10 cellular contexts compared by ENCODE assay signal in the genomic region with DNA sequence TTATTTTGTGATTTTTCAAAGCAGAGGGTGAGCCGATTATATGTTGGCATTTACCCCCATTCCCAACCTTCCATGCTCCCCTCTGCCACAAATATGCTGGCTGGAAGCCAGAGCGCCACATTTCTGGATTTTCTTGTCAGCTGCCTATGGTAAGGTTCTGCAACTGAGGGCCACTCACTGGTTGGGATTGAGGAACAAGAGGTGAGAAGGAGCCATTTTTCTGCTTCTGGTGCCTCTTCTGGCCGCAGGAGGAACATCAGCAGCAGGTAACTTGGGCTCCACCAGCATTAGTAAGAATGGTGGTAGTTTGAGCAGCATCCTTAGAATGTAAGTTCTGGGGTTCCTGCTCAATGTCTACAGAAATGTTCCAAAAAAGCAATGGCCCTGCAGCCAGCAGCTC.
DNase-seq lines count a peak whose midpoint lies in the region; ATAC-seq and TF ChIP-seq lines count a peak whose summit lies in the region.
"Had no signal": no experiment of that assay in that cellular context is flagged by ENCODE, and none has a peak within 500 bp of the region (broad histone marks: within the 10 kb centered on the region; RNA-seq: fewer than 3 reads in every experiment).

No MANE protein-coding gene starts in this region.

- no peak overlapping the region for H3K9ac ChIP-seq in trophoblast cell (ENCODE audit: low read length)
- H3K9ac ChIP-seq: BLaER1 treated with 17β-estradiol and CSF1 and Interleukin-3, amounts not matched to agents 10 nM and 100 nM had no signal

- no peak overlapping the region for H3K27ac ChIP-seq in trophoblast cell (ENCODE audit: low read depth, low read length)
- H3K27ac ChIP-seq: BLaER1 treated with 17β-estradiol and CSF1 and Interleukin-3, amounts not matched to agents 10 nM and 100 nM had no signal

- no peak overlapping the region for H3K4me2 ChIP-seq in trophoblast cell (ENCODE audit: low read length)
- H3K4me2 ChIP-seq: BLaER1 treated with 17β-estradiol and CSF1 and Interleukin-3, amounts not matched to agents 10 nM and 100 nM had no signal

- H3K27me3 ChIP-seq in trophoblast cell (ENCODE audit: insufficient read depth, low read length), result no peaks in the 10 kb centered on the region
- H3K27me3 ChIP-seq: BLaER1 treated with 17β-estradiol and CSF1 and Interleukin-3, amounts not matched to agents 10 nM and 100 nM had no signal

- no peak overlapping the region for H3K4ac ChIP-seq in trophoblast cell (ENCODE audit: low read depth, low read length)

- H3K18ac ChIP-seq in trophoblast cell (ENCODE audit: low read length), result no peak overlapping the region

- H3K9me3 ChIP-seq in trophoblast cell (ENCODE audit: insufficient read depth, low read depth, low read length), result no peaks in the 10 kb centered on the region

- no peak overlapping the region for H3K4me3 ChIP-seq in trophoblast cell (ENCODE audit: low read depth, low read length)
- H3K4me3 ChIP-seq: BLaER1 treated with 17β-estradiol and CSF1 and Interleukin-3, amounts not matched to agents 10 nM and 100 nM had no signal

- no peak overlapping the region for H2BK5ac ChIP-seq in trophoblast cell (ENCODE audit: low read depth, low read length, poor library complexity)

- H3K36me3 ChIP-seq in trophoblast cell (ENCODE audit: control insufficient read depth in 1 of 2, insufficient read depth in 2 of 2, low read length in 2 of 2), result no peaks in the 10 kb centered on the region
- H3K36me3 ChIP-seq: BLaER1 treated with 17β-estradiol and CSF1 and Interleukin-3, amounts not matched to agents 10 nM and 100 nM had no signal

- no peak overlapping the region for H4K8ac ChIP-seq in trophoblast cell (ENCODE audit: low read depth, low read length)

- no peak overlapping the region for H2AFZ ChIP-seq in trophoblast cell (ENCODE audit: insufficient read depth, low read length, poor library complexity)

- H2BK120ac ChIP-seq in trophoblast cell (ENCODE audit: insufficient read depth, low read length, poor library complexity), result no peak overlapping the region

- H4K91ac ChIP-seq in trophoblast cell (ENCODE audit: low read depth, low read length), result no peak overlapping the region

- no peaks in the 10 kb centered on the region for H3K4me1 ChIP-seq in trophoblast cell (ENCODE audit: control insufficient read depth in 1 of 2, insufficient read depth in 2 of 2, low read length in 2 of 2)

- H2AK5ac ChIP-seq in trophoblast cell (ENCODE audit: low read length), result no peak overlapping the region

- no peaks in the 10 kb centered on the region for H3K79me2 ChIP-seq in trophoblast cell (ENCODE audit: control insufficient read depth, insufficient read depth, low read length, poor library complexity)

- no CpG with 5 or more reads among the region's 3 CpGs for WGBS in trophoblast cell (ENCODE audit: extremely low coverage, insufficient coverage, insufficient read length)

- H3K14ac ChIP-seq in trophoblast cell (ENCODE audit: low read length), result no peak overlapping the region

- H2BK12ac ChIP-seq in trophoblast cell (ENCODE audit: low read length), result no peak overlapping the region

- H3K23ac ChIP-seq in trophoblast cell (ENCODE audit: low read length), result no peak overlapping the region

- ATAC-seq in HG03135 (IDR thresholded peaks at IDR 0.05; ENCODE audit: unreplicated experiment), result no peak

- peak; percentile 59 for TF ChIP-seq CTCF in LNCAP (IDR thresholded peaks at IDR 0.05)

- DNase-seq in SIG-M5 treated with dmso at 0.1 percent for 504 hours (lab: John Stamatoyannopoulos, UW; ENCODE audit: unreplicated experiment) (peak; percentile 8), SIG-M5 (lab: John Stamatoyannopoulos, UW) (no peak), cerebellar cortex (ENCODE audit: low spot score) (peak; percentile 4), trophoblast cell (peak; percentile 46 to 66), amygdala (lab: John Stamatoyannopoulos, UW) (no peak)
- DNase-seq in activated CD4-positive, CD25-positive, alpha-beta regulatory T cell (lab: John Stamatoyannopoulos, UW), result no peak
- DNase-seq: stimulated activated CD4-positive, alpha-beta T cell treated with anti-CD3 and anti-CD28 coated beads, Interleukin-4, amount 100 ng/mL, for 24 hours had no signal

- no peaks in the 10 kb centered on the region for H3K79me1 ChIP-seq in trophoblast cell (ENCODE audit: low read length)

- no peak overlapping the region for H4K12ac ChIP-seq in trophoblast cell (ENCODE audit: low read depth, low read length)

Comparison
In these comparisons a context has a peak if more than half of its experiments do, and no peak if none do; other contexts are left out.
1. DNase-seq: peak in SIG-M5 treated with dmso at 0.1 percent for 504 hours (single experiment), cerebellar cortex (single experiment) and trophoblast cell (2 of 2); none in SIG-M5 (single experiment), activated CD4-positive, CD25-positive, alpha-beta regulatory T cell (0 of 4) and amygdala (0 of 56).